21 cellular contexts compared by ENCODE assay signal in the genomic region with DNA sequence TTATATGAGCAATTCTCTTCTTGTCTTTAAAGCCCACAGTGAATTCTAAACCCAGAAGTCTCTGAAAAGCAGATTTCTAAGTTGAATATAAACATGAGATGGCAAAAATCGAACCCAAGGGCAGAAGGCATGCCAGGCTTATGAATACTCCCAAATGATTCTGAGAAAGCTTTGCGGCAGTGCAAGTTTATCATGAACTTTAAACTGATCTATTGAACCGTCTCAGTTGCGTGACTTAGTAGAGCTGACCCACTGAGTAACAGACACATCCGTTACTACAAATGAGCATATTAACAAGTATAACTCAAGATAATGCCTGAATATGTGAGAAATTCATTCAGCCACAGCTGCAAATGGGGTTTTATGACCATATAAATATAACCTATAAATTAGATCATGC.
A peak's percentile ranks its signal among the peaks of the same experiment; 100 is the strongest.
DNase-seq lines count a peak whose midpoint lies in the region; ATAC-seq, FAIRE-seq and TF ChIP-seq lines count a peak whose summit lies in the region.
"Had no signal": no experiment of that assay in that cellular context is flagged by ENCODE, and none has a peak within 500 bp of the region (broad histone marks: within the 10 kb centered on the region; RNA-seq: fewer than 3 reads in every experiment).

No MANE protein-coding gene starts in this region.

- in situ Hi-C loops in HepG2 (cut with HindIII; ENCODE audit: extremely low pct_ligation_motif_present, low pct_unique_long_range_greater_than_20kb), result no loop called here

- H3K4me2 ChIP-seq in HepG2 (ENCODE audit: low read depth, low read length), result no peak overlapping the region
- H3K4me2 ChIP-seq: A549; BLaER1 treated with 17β-estradiol and CSF1 and Interleukin-3, amounts not matched to agents 10 nM and 100 nM had no signal

- intact Hi-C loops in HepG2 (cut with micrococcal nuclease; ENCODE audit: unreplicated experiment), result no loop called here
- intact Hi-C loops in right lobe of liver (cut with DNase I), result no loop called here

- H3K4me1 ChIP-seq in liver (ENCODE audit: control insufficient read depth in 4 of 4, insufficient read depth in 4 of 4, low read length in 3 of 4) (peaks cover 0 to 11% (median 1%) of the 10 kb centered on the region in 4 donors), HepG2 (ENCODE audit: insufficient read depth, low read length) (peaks cover 43% of the 10 kb centered on the region), right lobe of liver (peaks cover 0 to 18% (median 0%) of the 10 kb centered on the region in 4 donors)
- H3K4me1 ChIP-seq: A549; BLaER1 treated with 17β-estradiol and CSF1 and Interleukin-3, amounts not matched to agents 10 nM and 100 nM had no signal

- H3K9me3 Mint-ChIP-seq in brain, result peaks cover 0 to 2% (median 0%) of the 10 kb centered on the region in 5 experiments
- H3K9me3 Mint-ChIP-seq: CD4-positive, alpha-beta T cell; CD8-positive, alpha-beta T cell had no signal

- H3K4me1 Mint-ChIP-seq in brain, result peaks cover 38% of the 10 kb centered on the region
- H3K4me1 Mint-ChIP-seq: B cell had no signal

- H3K4me3 ChIP-seq in liver (ENCODE audit: low read depth in 1 of 3, low read length in 3 of 3) (no peak overlapping the region), HepG2 (replicated peaks in 1 of 3; ENCODE audit: insufficient read depth in 1 of 3, low read depth in 2 of 3, low read length in 3 of 3) (no peak overlapping the region), right lobe of liver (no peak overlapping the region)
- H3K4me3 ChIP-seq: A549; BLaER1 treated with 17β-estradiol and CSF1 and Interleukin-3, amounts not matched to agents 10 nM and 100 nM had no signal

- H3K36me3 ChIP-seq in liver (ENCODE audit: control insufficient read depth in 4 of 4, insufficient read depth in 3 of 4, low read depth in 1 of 4, low read length in 3 of 4) (no peaks in the 10 kb centered on the region), HepG2 (replicated peaks in 1 of 2; ENCODE audit: control insufficient read depth in 1 of 2, insufficient read depth in 2 of 2, low read length in 2 of 2) (no peaks in the 10 kb centered on the region), right lobe of liver (no peaks in the 10 kb centered on the region)
- H3K36me3 ChIP-seq: BLaER1 treated with 17β-estradiol and CSF1 and Interleukin-3, amounts not matched to agents 10 nM and 100 nM had no signal

- CTCF ChIA-PET in HepG2 (lab: Yijun Ruan, JAX; ENCODE audit: low intra/inter-chr PET ratio, low total read pairs), result no interaction called here

- no peaks in the 10 kb centered on the region for H4K20me1 ChIP-seq in HepG2 (ENCODE audit: insufficient read depth, low read length)
- H4K20me1 ChIP-seq: BLaER1 treated with 17β-estradiol and CSF1 and Interleukin-3, amounts not matched to agents 10 nM and 100 nM had no signal

- no peaks in the 10 kb centered on the region for H3K27me3 Mint-ChIP-seq in brain
- H3K27me3 Mint-ChIP-seq: B cell; CD4-positive, alpha-beta T cell had no signal

- DNase-seq in HepG2 (ENCODE audit: low spot score) (no peak), right lobe of liver (no peak), T-helper 9 cell (no peak)
- DNase-seq: AML-193; Caco-2; Calu3; CD4-positive, alpha-beta T cell; CD8-positive, alpha-beta T cell; DMS79 treated with DMSO at 0.1 percent for 48 hours; GF-D8 had no signal

- no TSS peak for BruUV-seq in HepG2 (replicated peaks; lab: Mats Ljungman, UMichigan)

- ATAC-seq in HepG2, result no peak
- ATAC-seq in right lobe of liver, result peak; percentile 57 to 89 (median 79)
- ATAC-seq in GM19035 (IDR thresholded peaks at IDR 0.05; ENCODE audit: unreplicated experiment), result no peak
- ATAC-seq: A549; CD8-positive, alpha-beta T cell had no signal

- no peak for TF ChIP-seq RAD21 in liver (IDR thresholded peaks at IDR 0.05)
- TF ChIP-seq RAD21 in HepG2 (CRISPR knock-in tag; IDR thresholded peaks at IDR 0.05), result no peak

- no peak for TF ChIP-seq CTCF in liver (IDR thresholded peaks at IDR 0.05; ENCODE audit: low read depth, low read length, missing input control)
- no peak for TF ChIP-seq CTCF in HepG2 (CRISPR knock-in tag; IDR thresholded peaks at IDR 0.05)
- TF ChIP-seq CTCF in brain (conservative IDR thresholded peaks at IDR 0.05), result no peak
- TF ChIP-seq CTCF in right lobe of liver (IDR thresholded peaks at IDR 0.05), result no peak

- H3K27me3 ChIP-seq in liver (ENCODE audit: control insufficient read depth in 4 of 4, insufficient read depth in 4 of 4, low read length in 3 of 4), result no peaks in the 10 kb centered on the region
- no peaks in the 10 kb centered on the region for H3K27me3 ChIP-seq in HepG2 (ENCODE audit: control insufficient read depth in 1 of 2, insufficient read depth in 2 of 2, low read length in 2 of 2)
- H3K27me3 ChIP-seq in right lobe of liver, result no peaks in the 10 kb centered on the region
- H3K27me3 ChIP-seq: BLaER1 treated with 17β-estradiol and CSF1 and Interleukin-3, amounts not matched to agents 10 nM and 100 nM had no signal

- H3K9me3 ChIP-seq in liver (ENCODE audit: control insufficient read depth in 4 of 4, low read length in 3 of 4), result no peaks in the 10 kb centered on the region
- H3K9me3 ChIP-seq in HepG2 (ENCODE audit: low read length), result no peaks in the 10 kb centered on the region
- H3K9me3 ChIP-seq in right lobe of liver, result no peaks in the 10 kb centered on the region
- H3K9me3 ChIP-seq: A549; BLaER1 treated with 17β-estradiol and CSF1 and Interleukin-3, amounts not matched to agents 10 nM and 100 nM; Caco-2 had no signal

- H3K27ac Mint-ChIP-seq in brain, result peak overlapping the region in 3 of 5 experiments; percentile 48 to 81 (median 59)
- H3K27ac Mint-ChIP-seq: B cell; CD4-positive, alpha-beta T cell; CD8-positive, alpha-beta T cell had no signal

- no peak overlapping the region for H3K4me3 Mint-ChIP-seq in brain
- H3K4me3 Mint-ChIP-seq: B cell; CD4-positive, alpha-beta T cell; CD8-positive, alpha-beta T cell had no signal

- H3K79me2 ChIP-seq in HepG2 (ENCODE audit: insufficient read depth, low read length), result no peaks in the 10 kb centered on the region

- no peak for TF ChIP-seq POLR2A in HepG2 (IDR thresholded peaks at IDR 0.05; ENCODE audit: insufficient read depth in 1 of 2, low read depth in 2 of 2, low read length in 2 of 2)
- TF ChIP-seq POLR2A in right lobe of liver (IDR thresholded peaks at IDR 0.05), result no peak

- no peaks in the 10 kb centered on the region for H3K36me3 Mint-ChIP-seq in brain

- no peak overlapping the region for H2AFZ ChIP-seq in HepG2 (ENCODE audit: low read length)

- POLR2A ChIA-PET in HepG2 (lab: Yijun Ruan, JAX), result no interaction called here

- WGBS in liver, result 38% methylated on average over 5 of the region's 5 CpGs
- 79% methylated on average over 5 of the region's 5 CpGs for WGBS in HepG2 (ENCODE audit: low lambda C conversion rate)
- WGBS in right lobe of liver (ENCODE audit: insufficient coverage, low coverage, low lambda C conversion rate, missing lambda C conversion rate), result 38% methylated on average over 5 of the region's 5 CpGs

- H3K9ac ChIP-seq in liver (ENCODE audit: low read depth in 1 of 2, low read length in 2 of 2), result no peak overlapping the region
- no peak overlapping the region for H3K9ac ChIP-seq in HepG2 (ENCODE audit: insufficient read depth, low read depth, low read length)
- H3K9ac ChIP-seq: BLaER1 treated with 17β-estradiol and CSF1 and Interleukin-3, amounts not matched to agents 10 nM and 100 nM had no signal

- H3K27ac ChIP-seq in liver (ENCODE audit: low read depth in 1 of 2, low read length in 2 of 2) (no peak overlapping the region), HepG2 (ENCODE audit: extremely low read length, insufficient read depth, low read length) (no peak overlapping the region), right lobe of liver (no peak overlapping the region)
- H3K27ac ChIP-seq: 22Rv1; A549; BLaER1 treated with 17β-estradiol and CSF1 and Interleukin-3, amounts not matched to agents 10 nM and 100 nM; C4-2B had no signal

- TF ChIP-seq EP300 in HepG2 (IDR thresholded peaks at IDR 0.05; ENCODE audit: low read depth in 2 of 2, low read length in 2 of 2) (no peak), HepG2 (CRISPR knock-in tag; IDR thresholded peaks at IDR 0.05; ENCODE audit: borderline replicate concordance) (no peak)

- no peak for FAIRE-seq in HepG2 (lab: Jason Lieb, UNC)
- FAIRE-seq: A549, D721Med, G401.6, GM12891 had no signal

TF ChIP-seq in liver, 16 proteins besides CTCF, POLR2A, EP300 and RAD21 (continues in another document):
- TF ChIP-seq HNF4A (conservative IDR thresholded peaks at IDR 0.05) (peak; percentile 77 to 82), SP1 (IDR thresholded peaks at IDR 0.05) (no peak), JUND (IDR thresholded peaks at IDR 0.05) (peak in 1 of 2 donors; percentile 14), HNF4G (IDR thresholded peaks at IDR 0.05) (no peak), GABPA (IDR thresholded peaks at IDR 0.05 in 1 of 2, conservative IDR thresholded peaks at IDR 0.05 in 1 of 2) (no peak)

TF ChIP-seq in HepG2, 621 proteins besides CTCF, POLR2A, EP300 and RAD21 (continues in another document):
- TF ChIP-seq TEAD2 (CRISPR knock-in tag; IDR thresholded peaks at IDR 0.05) (no peak), ZNF747 (CRISPR knock-in tag; IDR thresholded peaks at IDR 0.05; ENCODE audit: borderline replicate concordance) (no peak), SPEN (CRISPR knock-in tag; IDR thresholded peaks at IDR 0.05; ENCODE audit: low read depth) (no peak), TARDBP (CRISPR knock-in tag; IDR thresholded peaks at IDR 0.05) (no peak), GPBP1L1 (CRISPR knock-in tag; IDR thresholded peaks at IDR 0.05) (no peak)
- TF ChIP-seq, protein P1, sequence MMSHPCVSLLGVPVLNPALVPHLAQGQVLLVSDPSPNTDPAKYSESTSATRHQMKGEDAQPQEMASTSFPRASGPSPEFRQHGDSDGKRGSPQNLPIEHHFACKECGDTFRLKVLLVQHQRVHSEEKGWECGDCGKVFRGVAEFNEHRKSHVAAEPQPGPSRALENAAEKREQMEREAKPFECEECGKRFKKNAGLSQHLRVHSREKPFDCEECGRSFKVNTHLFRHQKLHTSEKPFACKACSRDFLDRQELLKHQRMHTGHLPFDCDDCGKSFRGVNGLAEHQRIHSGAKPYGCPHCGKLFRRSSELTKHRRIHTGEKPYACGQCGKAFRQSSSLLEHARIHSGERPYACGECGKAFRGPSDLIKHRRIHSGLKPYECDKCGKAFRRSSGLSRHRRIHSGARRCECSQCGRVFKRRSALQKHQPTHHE (CRISPR knock-in tag; IDR thresholded peaks at IDR 0.05; ENCODE audit: borderline replicate concordance), result no peak

Comparison
In these comparisons a context has a peak if more than half of its experiments do, and no peak if none do; other contexts are left out.
1. ATAC-seq: peak in right lobe of liver (4 of 4); none in HepG2 (single experiment) and GM19035 (single experiment).